Comparison of ENCODE assay signal across 20 cellular contexts in genomic region chr1:171814692-171815091, GRCh38. TPM values are rescaled to one million over a fixed set of nuclear protein-coding genes. Genes with fewer than 3 reads are reported as not detected.
DNase-seq lines count a peak whose midpoint lies in the region; ATAC-seq, FAIRE-seq and TF ChIP-seq lines count a peak whose summit lies in the region.
"Had no signal": no experiment of that assay in that cellular context is flagged by ENCODE, and none has a peak within 500 bp of the region (broad histone marks: within the 10 kb centered on the region; RNA-seq: fewer than 3 reads in every experiment).

No MANE protein-coding gene starts in this region.

- FAIRE-seq in HTR-8/SVneo (lab: Jason Lieb, UNC), result no peak
- FAIRE-seq: endothelial cell of umbilical vein, RCC 7860, small intestine had no signal

- no peak for ATAC-seq in GM18498 (IDR thresholded peaks at IDR 0.05; ENCODE audit: unreplicated experiment)

- TF ChIP-seq CTCF in AG09309 (IDR thresholded peaks at IDR 0.05; ENCODE audit: control insufficient read depth, insufficient read depth, low read depth, low read length, missing control alignments) (no peak), astrocyte of the cerebellum (IDR thresholded peaks at IDR 0.05; ENCODE audit: low read depth, low read length, missing control alignments) (no peak)

- H3K4me3 ChIP-seq in AG09309 (ENCODE audit: control insufficient read depth, low read depth, low read length), result no peak overlapping the region
- H3K4me3 ChIP-seq in astrocyte of the cerebellum (ENCODE audit: low read depth, low read length), result no peak overlapping the region
- H3K4me3 ChIP-seq: prostate gland, uterus had no signal

- in situ Hi-C loops in astrocyte of the cerebellum (cut with HindIII; ENCODE audit: low sequenced_read_pairs), result no loop called here

- DNase-seq in AG09309 (ENCODE audit: low read depth), result peak; percentile 49
- DNase-seq in H4 (ENCODE audit: low spot score), result peak; percentile 74
- DNase-seq in astrocyte of the cerebellum (ENCODE audit: low read depth), result peak; percentile 82
- DNase-seq in iris pigment epithelial cell (ENCODE audit: low read depth), result peak; percentile 9
- DNase-seq in NCI-H69 (lab: John Stamatoyannopoulos, UW), result no peak
- DNase-seq in HTR-8/SVneo (ENCODE audit: insufficient read length, low spot score), result no peak
- no peak for DNase-seq in NCI-H510A (lab: John Stamatoyannopoulos, UW)
- DNase-seq: ACHN; brain microvascular endothelial cell; EL; NCI-H1417; SK-N-SH; small intestine; stimulated activated CD4-positive, alpha-beta T cell treated with anti-CD3 and anti-CD28 coated beads, Interleukin-4, amount 100 ng/mL, for 24 hours; T-helper 9 cell; uterus had no signal

RNA-seq across cellular contexts. Expression of gene DNM3, which starts 26.6 kb away (rescaled TPM):
- 0.99 and 1.3 TPM in 2 replicates for total RNA-seq in H4 (2014; rRNA removed; shearing (Covaris generic))

RNA-seq across cellular contexts. Expression of gene METTL13, which starts 33.2 kb away (rescaled TPM):
- 22.2 and 24.0 TPM in 2 replicates for total RNA-seq in H4 (2014; rRNA removed; shearing (Covaris generic))

Comparison
In these comparisons a context has a peak if more than half of its experiments do, and no peak if none do; other contexts are left out.
1. DNase-seq: peak in AG09309 (single experiment), H4 (single experiment), astrocyte of the cerebellum (single experiment) and iris pigment epithelial cell (single experiment); none in NCI-H69 (single experiment), HTR-8/SVneo (single experiment) and NCI-H510A (single experiment).